Comparison of ENCODE assay signal across 21 cellular contexts in genomic region chr18:8515142-8515865, GRCh38.
"Had no signal": no experiment of that assay in that cellular context is flagged by ENCODE, and none has a peak within 500 bp of the region (broad histone marks: within the 10 kb centered on the region; RNA-seq: fewer than 3 reads in every experiment).

No MANE protein-coding gene starts in this region.

- H3K36me3 ChIP-seq: cardiac muscle cell, heart left ventricle, left lung, neutrophil, ovary, tibial nerve had no signal

- H3K4me1 ChIP-seq: heart left ventricle, left lung, psoas muscle, tibial nerve had no signal

- H3K27me3 ChIP-seq: cardiac muscle cell, heart left ventricle, left lung, neutrophil, ovary, tibial nerve had no signal

- H3K4me3 ChIP-seq: cardiac muscle cell, heart left ventricle, left lung, lung, ovary, psoas muscle, tibial nerve had no signal

- H3K27ac ChIP-seq: cardiac muscle cell, heart left ventricle, left lung, neutrophil, ovary, psoas muscle, tibial nerve had no signal

- ATAC-seq: activated CD4-positive, alpha-beta T cell treated with anti-CD3 and anti-CD28 coated beads for 36 hours; activated CD8-positive, alpha-beta T cell treated with anti-CD3 and anti-CD28 coated beads, Interleukin-2, amount 10 ng/mL, durations not matched to agents 7 days and 5 days; effector memory CD8-positive, alpha-beta T cell; heart left ventricle; left lung; psoas muscle had no signal

- DNase-seq: activated CD4-positive, alpha-beta T cell treated with anti-CD3 and anti-CD28 coated beads for 36 hours; activated CD4-positive, CD25-positive, alpha-beta regulatory T cell; activated CD8-positive, alpha-beta T cell treated with anti-CD3 and anti-CD28 coated beads, Interleukin-2, amount 10 ng/mL, durations not matched to agents 7 days and 5 days; activated effector memory CD4-positive, alpha-beta T cell treated with Interleukin-2 at 50 U/mL for 16 hours; activated naive CD4-positive, alpha-beta T cell treated with Interleukin-2 at 50 U/mL for 16 hours; cortex of kidney; effector memory CD8-positive, alpha-beta T cell; erythroblast; heart left ventricle; immature natural killer cell; kidney glomerular epithelial cell; left lung; ovary; psoas muscle; stimulated activated CD4-positive, alpha-beta T cell treated with anti-CD3 and anti-CD28 coated beads, Interleukin-15, amount 100 ng/mL, for 24 hours; stimulated activated CD4-positive, alpha-beta T cell treated with anti-CD3 and anti-CD28 coated beads, Interleukin-2, amount 100 ng/mL, for 24 hours; stimulated activated naive CD4-positive, alpha-beta T cell treated with Interleukin-2 at 50 U/mL for 16 hours had no signal

- H3K9me3 ChIP-seq: left lung, neutrophil, ovary, psoas muscle had no signal
